ENCODE assay signal across 28 cellular contexts in genomic region chr3:38126121-38126892, GRCh38. TPM values are rescaled to one million over a fixed set of nuclear protein-coding genes. Genes with fewer than 3 reads are reported as not detected.
DNase-seq lines count a peak whose midpoint lies in the region; ATAC-seq and TF ChIP-seq lines count a peak whose summit lies in the region.
"Had no signal": no experiment of that assay in that cellular context is flagged by ENCODE, and none has a peak within 500 bp of the region (broad histone marks: within the 10 kb centered on the region; RNA-seq: fewer than 3 reads in every experiment).

No MANE protein-coding gene starts in this region.

- H3K27ac ChIP-seq in right atrium auricular region, result no peak overlapping the region
- H3K27ac ChIP-seq in right cardiac atrium (ENCODE audit: low read length), result no peak overlapping the region
- H3K27ac ChIP-seq in neutrophil, result peak overlapping the region; percentile 44
- H3K27ac ChIP-seq: BLaER1 treated with 17β-estradiol and CSF1 and Interleukin-3, amounts not matched to agents 10 nM and 100 nM; gastroesophageal sphincter; left lung; RWPE1; transverse colon had no signal

- ATAC-seq in right cardiac atrium (no peak), HG03097 (IDR thresholded peaks at IDR 0.05; ENCODE audit: low FRiP score, unreplicated experiment) (no peak)
- no peak for ATAC-seq in central memory CD8-positive, alpha-beta T cell (replicated peaks; ENCODE audit: extremely low read depth, poor library complexity, severe bottlenecking)
- ATAC-seq: K562, left lung had no signal

- H3K4me1 Mint-ChIP-seq in central memory CD8-positive, alpha-beta T cell, result peaks cover 29% of the 10 kb centered on the region
- H3K4me1 Mint-ChIP-seq: mesothelial cell of epicardium had no signal

- no peaks in the 10 kb centered on the region for H3K9me3 ChIP-seq in right atrium auricular region
- H3K9me3 ChIP-seq in right cardiac atrium (ENCODE audit: control insufficient read depth, low read length), result no peaks in the 10 kb centered on the region
- H3K9me3 ChIP-seq in neutrophil, result no peaks in the 10 kb centered on the region
- H3K9me3 ChIP-seq: BLaER1 treated with 17β-estradiol and CSF1 and Interleukin-3, amounts not matched to agents 10 nM and 100 nM; gastroesophageal sphincter; HAP-1; left lung; transverse colon had no signal

- peaks cover 61% of the 10 kb centered on the region for H3K36me3 Mint-ChIP-seq in central memory CD8-positive, alpha-beta T cell (ENCODE audit: insufficient read depth)

- no peak overlapping the region for H3K4me3 ChIP-seq in right atrium auricular region
- H3K4me3 ChIP-seq in right cardiac atrium (ENCODE audit: low read length), result no peak overlapping the region
- H3K4me3 ChIP-seq in neutrophil (ENCODE audit: low read depth in 1 of 2, low read length in 1 of 2), result no peak overlapping the region
- H3K4me3 ChIP-seq: BLaER1 treated with 17β-estradiol and CSF1 and Interleukin-3, amounts not matched to agents 10 nM and 100 nM; gastroesophageal sphincter; HAP-1; K562; left lung; transverse colon had no signal

- H3K9me3 Mint-ChIP-seq in central memory CD8-positive, alpha-beta T cell, result no peaks in the 10 kb centered on the region
- H3K9me3 Mint-ChIP-seq: activated naive CD8-positive, alpha-beta T cell treated with anti-CD3 and anti-CD28 coated beads for 36 hours; activated T-helper 1 cell treated with anti-CD3 and anti-CD28 coated beads, Interleukin-12 subunit alpha, Interleukin-12 subunit beta, Interleukin-2, Interleukin-4 antibody, amounts not matched to agents 30 ng/mL and 10 ng/mL and 1 ng/mL, durations not matched to agents 14 hours and 24 hours and 36 hours; dendritic cell treated with granulocyte-macrophage colony-stimulating factor and Interleukin-4, amounts not matched to agents 40 ng/mL and 50 ng/mL, for 4 days; mesothelial cell of epicardium; naive B cell had no signal

- H3K36me3 ChIP-seq in right atrium auricular region (peaks cover 92% of the 10 kb centered on the region), neutrophil (peaks cover 100% of the 10 kb centered on the region)

- TF ChIP-seq CTCF in right atrium auricular region (IDR thresholded peaks at IDR 0.05) (no peak), neutrophil (IDR thresholded peaks at IDR 0.05) (no peak)

- H3K27me3 Mint-ChIP-seq in central memory CD8-positive, alpha-beta T cell, result no peaks in the 10 kb centered on the region
- H3K27me3 Mint-ChIP-seq: activated naive CD8-positive, alpha-beta T cell treated with anti-CD3 and anti-CD28 coated beads for 36 hours; dendritic cell treated with granulocyte-macrophage colony-stimulating factor and Interleukin-4, amounts not matched to agents 40 ng/mL and 50 ng/mL, for 4 days; naive B cell had no signal

- WGBS in right cardiac atrium, result 92% methylated on average over 6 of the region's 6 CpGs

- H3K4me3 Mint-ChIP-seq in central memory CD8-positive, alpha-beta T cell, result no peak overlapping the region
- H3K4me3 Mint-ChIP-seq: activated naive CD8-positive, alpha-beta T cell treated with anti-CD3 and anti-CD28 coated beads for 36 hours; activated T-helper 1 cell treated with anti-CD3 and anti-CD28 coated beads, Interleukin-12 subunit alpha, Interleukin-12 subunit beta, Interleukin-2, Interleukin-4 antibody, amounts not matched to agents 30 ng/mL and 10 ng/mL and 1 ng/mL, durations not matched to agents 14 hours and 24 hours and 36 hours; dendritic cell treated with granulocyte-macrophage colony-stimulating factor and Interleukin-4, amounts not matched to agents 40 ng/mL and 50 ng/mL, for 4 days; mesothelial cell of epicardium; naive B cell had no signal

- H3K27me3 ChIP-seq in right atrium auricular region (no peaks in the 10 kb centered on the region), right cardiac atrium (ENCODE audit: control insufficient read depth, insufficient read depth) (no peaks in the 10 kb centered on the region), neutrophil (no peaks in the 10 kb centered on the region)
- H3K27me3 ChIP-seq: BLaER1 treated with 17β-estradiol and CSF1 and Interleukin-3, amounts not matched to agents 10 nM and 100 nM; gastroesophageal sphincter; left lung; transverse colon had no signal

- intact Hi-C loops in right cardiac atrium (cut with DNase I), result no loop called here

- H3K27ac Mint-ChIP-seq in central memory CD8-positive, alpha-beta T cell (ENCODE audit: low read depth), result peak overlapping the region; percentile 38
- H3K27ac Mint-ChIP-seq: activated naive CD8-positive, alpha-beta T cell treated with anti-CD3 and anti-CD28 coated beads for 36 hours; activated T-helper 1 cell treated with anti-CD3 and anti-CD28 coated beads, Interleukin-12 subunit alpha, Interleukin-12 subunit beta, Interleukin-2, Interleukin-4 antibody, amounts not matched to agents 30 ng/mL and 10 ng/mL and 1 ng/mL, durations not matched to agents 14 hours and 24 hours and 36 hours; dendritic cell treated with granulocyte-macrophage colony-stimulating factor and Interleukin-4, amounts not matched to agents 40 ng/mL and 50 ng/mL, for 4 days; mesothelial cell of epicardium; naive B cell had no signal

- peaks cover 0 to 36% of the 10 kb centered on the region in 2 donors for H3K4me1 ChIP-seq in right atrium auricular region
- peaks cover 5% of the 10 kb centered on the region for H3K4me1 ChIP-seq in right cardiac atrium (ENCODE audit: control insufficient read depth, insufficient read depth, low read length)
- H3K4me1 ChIP-seq in neutrophil (ENCODE audit: control insufficient read depth in 1 of 2, insufficient read depth in 1 of 2, low read depth in 1 of 2, low read length in 1 of 2), result peaks cover 0 to 11% of the 10 kb centered on the region in 2 experiments
- H3K4me1 ChIP-seq: gastroesophageal sphincter, HAP-1 had no signal

- peak; percentile 42 for DNase-seq in right atrium auricular region (ENCODE audit: low spot score)
- no peak for DNase-seq in right cardiac atrium
- peak in 1 of 2 donors; percentile 11 for DNase-seq in central memory CD8-positive, alpha-beta T cell (ENCODE audit: low spot score in 2 of 2)
- no peak for DNase-seq in DMS114 treated with DMSO at 0.1 percent for 48 hours (lab: John Stamatoyannopoulos, UW; ENCODE audit: unreplicated experiment)
- DNase-seq in NCI-H1105 (lab: John Stamatoyannopoulos, UW), result no peak
- DNase-seq: activated CD4-positive, alpha-beta T cell treated with anti-CD3 and anti-CD28 coated beads for 48 hours; activated naive CD8-positive, alpha-beta T cell treated with anti-CD3 and anti-CD28 coated beads for 36 hours; caudate nucleus; COR-L47; DMS79; GDM1; hypothalamus; naive B cell; NCI-H2029 treated with DMSO at 0.1 percent for 48 hours; NCI-H226; NCI-H774; transverse colon had no signal

RNA-seq across cellular contexts. Expression of gene ACAA1, which starts 10.6 kb away (rescaled TPM):
- total RNA-seq in right atrium auricular region (10 to 100 TPM; 50.9 to 74.0 TPM), right cardiac atrium (10 to 100 TPM; 80.8 to 98.8 (median 88.4) TPM)
- polyA plus RNA-seq in right cardiac atrium, result 98.8 TPM

RNA-seq across cellular contexts. Expression of gene MYD88, which starts 12.2 kb away (rescaled TPM):
- 10 to 100 TPM in 1 of 2 donors, 1 to 10 TPM in 1; 7.1 to 14.3 TPM for total RNA-seq in right atrium auricular region
- 10 to 100 TPM; 11.1 to 19.8 (median 13.1) TPM for total RNA-seq in right cardiac atrium
- polyA plus RNA-seq in right cardiac atrium, result 8.4 TPM

RNA-seq across cellular contexts. Expression of gene OXSR1, which starts 39.0 kb away (rescaled TPM):
- 10 to 100 TPM; 25.8 to 27.2 TPM for total RNA-seq in right atrium auricular region
- 10 to 100 TPM; 20.2 to 39.1 (median 25.1) TPM for total RNA-seq in right cardiac atrium
- polyA plus RNA-seq in right cardiac atrium, result 12.9 TPM
